8 cellular contexts compared by ENCODE assay signal in the genomic region with DNA sequence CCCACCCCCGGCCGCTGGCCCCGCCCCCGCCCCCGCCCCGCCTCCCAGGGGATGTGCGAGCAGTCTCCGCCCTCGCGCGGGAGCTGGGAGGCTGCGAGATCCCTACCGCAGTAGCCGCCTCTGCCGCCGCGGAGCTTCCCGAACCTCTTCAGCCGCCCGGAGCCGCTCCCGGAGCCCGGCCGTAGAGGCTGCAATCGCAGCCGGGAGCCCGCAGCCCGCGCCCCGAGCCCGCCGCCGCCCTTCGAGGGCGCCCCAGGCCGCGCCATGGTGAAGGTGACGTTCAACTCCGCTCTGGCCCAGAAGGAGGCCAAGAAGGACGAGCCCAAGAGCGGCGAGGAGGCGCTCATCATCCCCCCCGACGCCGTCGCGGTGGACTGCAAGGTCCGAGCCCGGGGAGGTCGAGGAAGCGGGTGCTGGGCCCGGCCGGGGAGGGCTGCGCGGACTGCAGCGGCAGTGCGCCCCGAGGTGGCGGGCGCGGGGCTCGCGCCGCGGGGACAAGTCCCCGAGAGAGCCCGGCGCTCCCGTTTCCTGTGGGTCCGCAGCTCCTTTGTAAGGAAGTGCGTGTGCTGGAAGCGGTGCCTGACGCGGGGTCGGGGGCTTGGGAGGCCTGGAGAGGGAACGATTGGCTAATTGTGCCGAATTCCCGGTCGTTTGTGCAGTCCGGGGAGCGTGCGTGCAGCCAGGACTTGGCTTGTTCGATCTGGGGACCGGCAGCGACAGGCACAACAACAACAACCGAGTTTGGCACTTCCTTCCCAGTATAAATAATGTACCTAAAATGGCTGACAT. TPM values are rescaled to one million over a fixed set of nuclear protein-coding genes. Genes with fewer than 3 reads are reported as not detected.
DNase-seq lines count a peak whose midpoint lies in the region; ATAC-seq and TF ChIP-seq lines count a peak whose summit lies in the region.

A gene (plus strand): TSS at position 110 of the 789 bp plus-strand sequence. CDS start 155 bp downstream, at position 265.

- H3K4me3 ChIP-seq in esophagus muscularis mucosa: peak within 1 kb of the TSS; percentile 76 to 95 (median 92)

- H3K27ac ChIP-seq in esophagus muscularis mucosa (replicated peaks in 1 of 4): peak within 1 kb of the TSS; percentile 92 to 100 (median 97)

- H3K4me1 ChIP-seq in esophagus muscularis mucosa: peaks cover 30 to 44% (median 40%) of the 10 kb centered on the region in 4 donors

- TF ChIP-seq CTCF in esophagus muscularis mucosa (IDR thresholded peaks at IDR 0.05): peak; percentile 33 to 63 (median 38)

- H3K27me3 ChIP-seq in esophagus muscularis mucosa: no peaks in the 10 kb centered on the region

- DNase-seq in C1 segment of cervical spinal cord (lab: John Stamatoyannopoulos, UW): peak; percentile 15 to 95 (median 73)
- DNase-seq in GM19238 (ENCODE audit: insufficient read length, low spot score): peak; percentile 67
- DNase-seq in OCI-M1 (lab: John Stamatoyannopoulos, UW): peak; percentile 77
- DNase-seq in activated T-cell treated with anti-CD3 and anti-CD28 coated beads, Interleukin-2, amount 50 U/mL, for 48 hours: peak; percentile 73 to 80
- no peak for DNase-seq in esophagus muscularis mucosa (ENCODE audit: extremely low spot score)
- peak; percentile 71 for DNase-seq in myocyte (ENCODE audit: low read depth)
- peak; percentile 65 to 84 (median 76) for DNase-seq in stimulated activated naive CD4-positive, alpha-beta T cell (lab: John Stamatoyannopoulos, UW)

- TF ChIP-seq EP300 in esophagus muscularis mucosa (IDR thresholded peaks at IDR 0.05): no peak

- H3K36me3 ChIP-seq in esophagus muscularis mucosa: no peaks in the 10 kb centered on the region

- peak; percentile 62 for TF ChIP-seq POLR2A in esophagus muscularis mucosa (IDR thresholded peaks at IDR 0.05; ENCODE audit: low read depth)

- H3K9me3 ChIP-seq in esophagus muscularis mucosa: no peaks in the 10 kb centered on the region

- WGBS in esophagus muscularis mucosa: under 1% methylated on average over 16 of the region's 87 CpGs

- ATAC-seq in HG03442 (IDR thresholded peaks at IDR 0.05; ENCODE audit: unreplicated experiment): peak; percentile 52

- intact Hi-C loops in esophagus muscularis mucosa (cut with DNase I): loop anchor here (5.0 to 10.0 kb wide), 4 partner anchors 69 to 352 kb away; a partner anchor contains a TSS

RNA-seq across cellular contexts. Expression of the gene that starts here (rescaled TPM):
- 100 to 1,000 TPM; 299 to 343 (median 303) TPM for total RNA-seq in esophagus muscularis mucosa
- 187 and 214 TPM in 2 replicates for total RNA-seq in myocyte
- 335 TPM for polyA plus RNA-seq in myocyte (2012)
